In genomic region chr7:926061-927030, GRCh38 we compare ENCODE assay signal across 9 cellular contexts. TPM values are rescaled to one million over a fixed set of nuclear protein-coding genes. Genes with fewer than 3 reads are reported as not detected.
DNase-seq lines count a peak whose midpoint lies in the region; ATAC-seq lines count a peak whose summit lies in the region.
"Had no signal": no experiment of that assay in that cellular context is flagged by ENCODE, and none has a peak within 500 bp of the region (broad histone marks: within the 10 kb centered on the region; RNA-seq: fewer than 3 reads in every experiment).

No MANE protein-coding gene starts in this region.

- no peaks in the 10 kb centered on the region for H3K27me3 ChIP-seq in layer of hippocampus (ENCODE audit: control insufficient read depth, insufficient read depth, low read length)
- H3K27me3 ChIP-seq: adrenal gland had no signal

- H3K27ac ChIP-seq in layer of hippocampus (ENCODE audit: low read depth, low read length), result peak overlapping the region; percentile 90
- H3K27ac ChIP-seq: adrenal gland had no signal

- ATAC-seq in GM19324 (IDR thresholded peaks at IDR 0.05; ENCODE audit: low FRiP score, unreplicated experiment), result no peak
- no peak for ATAC-seq in GM19467 (IDR thresholded peaks at IDR 0.05; ENCODE audit: unreplicated experiment)

- DNase-seq in stimulated activated CD4-positive, alpha-beta T cell treated with anti-CD3 and anti-CD28 coated beads, Interleukin-1b, Interleukin-23, amount 100 ng/mL, for 48 hours, result peak; percentile 1
- DNase-seq in stimulated activated CD4-positive, alpha-beta T cell treated with anti-CD3 and anti-CD28 coated beads, Interleukin-12 subunit alpha, Interleukin-12 subunit beta, amount 100 ng/mL, for 4 hours, result no peak
- peak; percentile 41 for DNase-seq in ureter (ENCODE audit: low spot score)

RNA-seq across cellular contexts. Expression of gene ADAP1, which starts 28.1 kb away (rescaled TPM):
- total RNA-seq in ureter, result 20.6 TPM

RNA-seq across cellular contexts. Expression of gene COX19, which starts 49.0 kb away (rescaled TPM):
- total RNA-seq in ureter, result 14.6 TPM

RNA-seq across cellular contexts. Expression of gene GET4, which starts 50.0 kb away (rescaled TPM):
- total RNA-seq in ureter, result 43.4 TPM

RNA-seq across cellular contexts. Expression of gene CYP2W1, which starts 56.6 kb away (rescaled TPM):
- total RNA-seq in ureter, result 0.44 TPM
- total RNA-seq: H4, neural crest cell had no signal
